ENCODE assay signal across 19 cellular contexts in genomic region chr9:4106081-4106491, GRCh38.
DNase-seq lines count a peak whose midpoint lies in the region; ATAC-seq and TF ChIP-seq lines count a peak whose summit lies in the region.
"Had no signal": no experiment of that assay in that cellular context is flagged by ENCODE, and none has a peak within 500 bp of the region (broad histone marks: within the 10 kb centered on the region; RNA-seq: fewer than 3 reads in every experiment).

No MANE protein-coding gene starts in this region.

- in situ Hi-C loops in GM23248 (cut with MboI), result no loop called here
- in situ Hi-C loops in GM13977 (cut with MboI; ENCODE audit: low pct_unique_long_range_greater_than_20kb, low sequenced_read_pairs, unreplicated experiment), result no loop called here

- H3K9me2 ChIP-seq in GM23248 (ENCODE audit: insufficient read depth), result no peaks in the 10 kb centered on the region

- no peaks in the 10 kb centered on the region for H4K20me1 ChIP-seq in GM23248 (ENCODE audit: insufficient read depth)
- no peaks in the 10 kb centered on the region for H4K20me1 ChIP-seq in fibroblast of lung (ENCODE audit: control insufficient read depth, extremely low read depth, insufficient read depth, low read length)

- H3K9me3 ChIP-seq in GM23248 (ENCODE audit: low read depth) (no peaks in the 10 kb centered on the region), fibroblast of lung (ENCODE audit: control insufficient read depth, insufficient read depth, low read depth, low read length) (no peaks in the 10 kb centered on the region), muscle layer of duodenum (ENCODE audit: control insufficient read depth in 1 of 2, low read length in 2 of 2) (no peaks in the 10 kb centered on the region)

- no peak for TF ChIP-seq CTCF in fibroblast of lung (conservative IDR thresholded peaks at IDR 0.05 in 1 of 2, IDR thresholded peaks at IDR 0.05 in 1 of 2; ENCODE audit: low read depth in 1 of 2, low read length in 2 of 2)
- no peak for TF ChIP-seq CTCF in GM13977 (IDR thresholded peaks at IDR 0.05; ENCODE audit: extremely low read depth, insufficient read depth, missing control alignments)
- no peak for TF ChIP-seq CTCF in foreskin keratinocyte (conservative IDR thresholded peaks at IDR 0.05)

- 91 to 95% methylated on average over 8 of the region's 8 CpGs for WGBS in GM23248 (ENCODE audit: low coverage in 1 of 2, low lambda C conversion rate in 2 of 2, missing lambda C conversion rate in 2 of 2), 2 experiments

- H3K79me2 ChIP-seq in GM23248 (ENCODE audit: insufficient read depth) (peaks cover 89% of the 10 kb centered on the region), fibroblast of lung (ENCODE audit: control insufficient read depth, insufficient read depth, low read length) (peaks cover 2% of the 10 kb centered on the region)

- peaks cover 25% of the 10 kb centered on the region for H3K4me1 ChIP-seq in GM23248 (ENCODE audit: insufficient read depth)
- H3K4me1 ChIP-seq in fibroblast of lung (ENCODE audit: control insufficient read depth, extremely low read depth, insufficient read depth, low read length), result peaks cover 7% of the 10 kb centered on the region
- peaks cover 0 to 12% of the 10 kb centered on the region in 2 donors for H3K4me1 ChIP-seq in muscle layer of duodenum (ENCODE audit: control insufficient read depth in 1 of 2, insufficient read depth in 2 of 2, low read length in 2 of 2)
- H3K4me1 ChIP-seq in foreskin keratinocyte, result no peaks in the 10 kb centered on the region

- POLR2A ChIA-PET in activated CD4-positive, alpha-beta T cell treated with anti-CD3 and anti-CD28 coated beads for 36 hours (lab: Charles Lee), result no interaction called here

- H3K27me3 ChIP-seq in GM23248 (replicated peaks; ENCODE audit: insufficient read depth), result no peaks in the 10 kb centered on the region
- H3K27me3 ChIP-seq in fibroblast of lung (ENCODE audit: control insufficient read depth, insufficient read depth, low read length), result no peaks in the 10 kb centered on the region
- no peaks in the 10 kb centered on the region for H3K27me3 ChIP-seq in muscle layer of duodenum (ENCODE audit: low read depth, low read length)
- no peaks in the 10 kb centered on the region for H3K27me3 ChIP-seq in foreskin keratinocyte

- H3K27ac Mint-ChIP-seq in activated CD4-positive, alpha-beta T cell treated with anti-CD3 and anti-CD28 coated beads for 36 hours, result no peak overlapping the region
- H3K27ac Mint-ChIP-seq: activated CD8-positive, alpha-beta T cell treated with anti-CD3 and anti-CD28 coated beads for 36 hours; activated naive CD8-positive, alpha-beta T cell; CD8-positive, alpha-beta T cell had no signal

- intact Hi-C loops in activated CD4-positive, alpha-beta T cell treated with anti-CD3 and anti-CD28 coated beads for 36 hours (cut with DNase I, micrococcal nuclease), result no loop called here

- no peaks in the 10 kb centered on the region for H3K36me3 ChIP-seq in GM23248 (ENCODE audit: low read depth)
- no peaks in the 10 kb centered on the region for H3K36me3 ChIP-seq in fibroblast of lung (ENCODE audit: control insufficient read depth, insufficient read depth, low read length)
- H3K36me3 ChIP-seq in muscle layer of duodenum (ENCODE audit: control insufficient read depth in 1 of 2, insufficient read depth in 2 of 2, low read length in 2 of 2), result no peaks in the 10 kb centered on the region

- no peak overlapping the region for H3K9ac ChIP-seq in GM23248
- H3K9ac ChIP-seq in fibroblast of lung (ENCODE audit: insufficient read depth, low read length), result no peak overlapping the region

- peaks cover 13% of the 10 kb centered on the region for H3K27me3 Mint-ChIP-seq in activated CD4-positive, alpha-beta T cell treated with anti-CD3 and anti-CD28 coated beads for 36 hours

- peaks cover 17% of the 10 kb centered on the region for H3F3A ChIP-seq in GM23248 (ENCODE audit: insufficient read depth)

- no peak overlapping the region for H3K4me3 Mint-ChIP-seq in activated CD4-positive, alpha-beta T cell treated with anti-CD3 and anti-CD28 coated beads for 36 hours
- H3K4me3 Mint-ChIP-seq: activated CD8-positive, alpha-beta T cell treated with anti-CD3 and anti-CD28 coated beads for 36 hours; activated naive CD8-positive, alpha-beta T cell; CD8-positive, alpha-beta T cell; neural crest cell had no signal

- 0 out of 2 replicates have a peak overlapping the region, but pooled peaks have one; percentile 44 for H3K27ac ChIP-seq in GM23248
- H3K27ac ChIP-seq in fibroblast of lung (ENCODE audit: insufficient read depth, low read length), result peak overlapping the region; percentile 22
- peak overlapping the region; percentile 52 for H3K27ac ChIP-seq in muscle layer of duodenum (ENCODE audit: low read length)
- H3K27ac ChIP-seq in foreskin keratinocyte, result no peak overlapping the region

- H2AFZ ChIP-seq in GM23248 (no peak overlapping the region), fibroblast of lung (ENCODE audit: low read length) (no peak overlapping the region)

- DNase-seq in GM23248 (no peak), NCI-H748 (lab: John Stamatoyannopoulos, UW; ENCODE audit: unreplicated experiment) (peak; percentile 95), fibroblast of lung (ENCODE audit: low read depth in 2 of 2) (peak in 1 of 2 donors; percentile 17), GM13977 (ENCODE audit: low spot score) (no peak), foreskin keratinocyte (no peak)
- DNase-seq in activated CD4-positive, alpha-beta T cell treated with anti-CD3 and anti-CD28 coated beads for 36 hours, result no peak
- DNase-seq: activated CD8-positive, alpha-beta T cell treated with anti-CD3 and anti-CD28 coated beads for 36 hours; activated T-cell treated with anti-CD3 and anti-CD28 coated beads, Interleukin-2, amount 50 U/mL, for 48 hours; CD8-positive, alpha-beta T cell; cerebellar nuclear complex; Kasumi-1; NCI-H1694 treated with DMSO at 0.1 percent for 48 hours; NCI-H774 had no signal

- no peak for ATAC-seq in activated CD4-positive, alpha-beta T cell treated with anti-CD3 and anti-CD28 coated beads for 36 hours
- no peak for ATAC-seq in foreskin keratinocyte
- no peak for ATAC-seq in HG02798 (IDR thresholded peaks at IDR 0.05; ENCODE audit: poor library complexity, unreplicated experiment)
- ATAC-seq: activated CD8-positive, alpha-beta T cell treated with anti-CD3 and anti-CD28 coated beads for 36 hours; CD8-positive, alpha-beta T cell; left lobe of liver; Panc1 had no signal

- no peaks in the 10 kb centered on the region for H3K9me3 Mint-ChIP-seq in activated CD4-positive, alpha-beta T cell treated with anti-CD3 and anti-CD28 coated beads for 36 hours (ENCODE audit: low read depth)
- H3K9me3 Mint-ChIP-seq: activated CD8-positive, alpha-beta T cell treated with anti-CD3 and anti-CD28 coated beads for 36 hours; CD8-positive, alpha-beta T cell had no signal

- peak overlapping the region; percentile 21 for H3K4me2 ChIP-seq in GM23248 (ENCODE audit: unreplicated experiment)
- no peak overlapping the region for H3K4me2 ChIP-seq in fibroblast of lung (ENCODE audit: extremely low read depth, insufficient read depth, low read length)

- no peaks in the 10 kb centered on the region for H3K4me1 Mint-ChIP-seq in activated CD4-positive, alpha-beta T cell treated with anti-CD3 and anti-CD28 coated beads for 36 hours

- no peaks in the 10 kb centered on the region for H3K36me3 Mint-ChIP-seq in activated CD4-positive, alpha-beta T cell treated with anti-CD3 and anti-CD28 coated beads for 36 hours (ENCODE audit: low read depth)
- H3K36me3 Mint-ChIP-seq: CD8-positive, alpha-beta T cell had no signal

- H3K4me3 ChIP-seq in GM23248 (no peak overlapping the region), fibroblast of lung (replicated peaks in 1 of 4; ENCODE audit: control extremely low read depth in 1 of 4, insufficient read depth in 1 of 4, low read depth in 3 of 4, low read length in 4 of 4) (no peak overlapping the region), muscle layer of duodenum (ENCODE audit: low read depth in 1 of 2, low read length in 2 of 2) (no peak overlapping the region)

- CTCF ChIA-PET in activated CD4-positive, alpha-beta T cell treated with anti-CD3 and anti-CD28 coated beads for 36 hours (lab: Charles Lee), result interaction anchor here (0.8 kb wide), 1 partner anchor 11 kb away, joined by 4 read pairs; no protein-coding TSS in a partner anchor
